ENCODE assay signal across 21 cellular contexts in the genomic region with DNA sequence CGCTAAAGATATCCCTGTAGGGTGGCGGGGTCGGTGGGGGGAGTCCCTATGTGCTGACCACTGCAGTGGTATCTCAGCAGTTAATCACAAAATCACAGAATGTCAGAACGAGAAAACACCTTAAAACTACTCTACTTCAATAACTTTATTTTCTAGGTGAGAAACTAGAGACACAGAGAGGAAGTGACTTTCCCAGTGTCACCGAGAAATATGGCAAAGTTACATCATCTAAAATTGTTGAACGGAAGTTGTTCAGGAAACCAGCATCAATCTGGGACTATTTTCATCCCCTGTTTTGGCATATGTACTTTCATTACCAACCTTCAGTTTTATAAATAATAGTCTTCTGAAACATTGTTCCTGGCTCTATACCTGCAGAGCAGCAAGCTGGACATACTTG.
"Had no signal": no experiment of that assay in that cellular context is flagged by ENCODE, and none has a peak within 500 bp of the region (broad histone marks: within the 10 kb centered on the region; RNA-seq: fewer than 3 reads in every experiment).

No MANE protein-coding gene starts in this region.

- DNase-seq: activated CD4-positive, alpha-beta memory T cell treated with anti-CD3 and anti-CD28 coated beads, Interleukin-2, amount 10 ng/mL, durations not matched to agents 7 days and 5 days; activated gamma-delta T cell; activated naive CD8-positive, alpha-beta T cell treated with anti-CD3 and anti-CD28 coated beads, Interleukin-2, amount 10 ng/mL, durations not matched to agents 7 days and 5 days; activated T-cell treated with anti-CD3 and anti-CD28 coated beads, Interleukin-2, amount 50 U/mL, for 48 hours; anterior cingulate cortex; dorsolateral prefrontal cortex; esophagus squamous epithelium; glutamatergic neuron; mucosa of descending colon; naive thymus-derived CD8-positive, alpha-beta T cell; nucleus accumbens; stimulated activated CD4-positive, alpha-beta T cell treated with anti-CD3 and anti-CD28 coated beads, Interleukin-2, amount 100 ng/mL, for 24 hours; stimulated activated naive CD4-positive, alpha-beta T cell; substantia nigra; T-helper 9 cell; transverse colon had no signal

- H3K9me3 Mint-ChIP-seq: activated CD4-positive, alpha-beta memory T cell treated with anti-CD3 and anti-CD28 coated beads, Interleukin-2, amount 10 ng/mL, durations not matched to agents 7 days and 5 days; activated naive CD8-positive, alpha-beta T cell treated with anti-CD3 and anti-CD28 coated beads, Interleukin-2, amount 10 ng/mL, durations not matched to agents 7 days and 5 days had no signal

- FAIRE-seq: endometrium, islet of Langerhans had no signal

- H3K9me3 ChIP-seq: breast epithelium, esophagus squamous epithelium, mucosa of descending colon, prostate gland, transverse colon had no signal

- H3K27me3 Mint-ChIP-seq: activated CD4-positive, alpha-beta memory T cell treated with anti-CD3 and anti-CD28 coated beads, Interleukin-2, amount 10 ng/mL, durations not matched to agents 7 days and 5 days had no signal

- H3K4me3 Mint-ChIP-seq: activated CD4-positive, alpha-beta memory T cell treated with anti-CD3 and anti-CD28 coated beads, Interleukin-2, amount 10 ng/mL, durations not matched to agents 7 days and 5 days; activated naive CD8-positive, alpha-beta T cell treated with anti-CD3 and anti-CD28 coated beads, Interleukin-2, amount 10 ng/mL, durations not matched to agents 7 days and 5 days; naive thymus-derived CD8-positive, alpha-beta T cell had no signal

- H3K36me3 ChIP-seq: breast epithelium, esophagus squamous epithelium, prostate gland, transverse colon had no signal

- H3K4me1 ChIP-seq: breast epithelium, esophagus squamous epithelium, prostate gland, transverse colon had no signal

- H3K27ac ChIP-seq: breast epithelium, dorsolateral prefrontal cortex, esophagus squamous epithelium, prostate gland, transverse colon had no signal

- H3K4me3 ChIP-seq: breast epithelium, dorsolateral prefrontal cortex, esophagus squamous epithelium, mucosa of descending colon, prostate gland, transverse colon had no signal

- H3K36me3 Mint-ChIP-seq: activated naive CD8-positive, alpha-beta T cell treated with anti-CD3 and anti-CD28 coated beads, Interleukin-2, amount 10 ng/mL, durations not matched to agents 7 days and 5 days; naive thymus-derived CD8-positive, alpha-beta T cell had no signal

- H3K27me3 ChIP-seq: breast epithelium, dorsolateral prefrontal cortex, esophagus squamous epithelium, transverse colon had no signal

- ATAC-seq: mucosa of descending colon; naive thymus-derived CD8-positive, alpha-beta T cell; sciatic nerve had no signal

- H3K27ac Mint-ChIP-seq: activated CD4-positive, alpha-beta memory T cell treated with anti-CD3 and anti-CD28 coated beads, Interleukin-2, amount 10 ng/mL, durations not matched to agents 7 days and 5 days; activated naive CD8-positive, alpha-beta T cell treated with anti-CD3 and anti-CD28 coated beads, Interleukin-2, amount 10 ng/mL, durations not matched to agents 7 days and 5 days; naive thymus-derived CD8-positive, alpha-beta T cell had no signal
